ENCODE assay signal across 22 cellular contexts in genomic region chr16:50438041-50438437, GRCh38.
DNase-seq lines count a peak whose midpoint lies in the region; ATAC-seq, FAIRE-seq and TF ChIP-seq lines count a peak whose summit lies in the region.
"Had no signal": no experiment of that assay in that cellular context is flagged by ENCODE, and none has a peak within 500 bp of the region (broad histone marks: within the 10 kb centered on the region; RNA-seq: fewer than 3 reads in every experiment).

No MANE protein-coding gene starts in this region.

- FAIRE-seq in HepG2 (lab: Jason Lieb, UNC), result peak; percentile 65
- FAIRE-seq: G401.6 had no signal

- H2AFZ ChIP-seq in HepG2 (ENCODE audit: low read length) (no peak overlapping the region), parathyroid adenoma (peak overlapping the region; percentile 73)
- H2AFZ ChIP-seq: PC-9 had no signal

- H3K27ac ChIP-seq in HepG2 (ENCODE audit: extremely low read length, insufficient read depth, low read length) (no peak overlapping the region), right lobe of liver (no peak overlapping the region), esophagus muscularis mucosa (replicated peaks in 1 of 4) (no peak overlapping the region), parathyroid adenoma (no peak overlapping the region)
- H3K27ac ChIP-seq: BLaER1 treated with 17β-estradiol and CSF1 and Interleukin-3, amounts not matched to agents 10 nM and 100 nM; KMS-11; PC-9; RWPE1; SJCRH30 had no signal

- POLR2A ChIA-PET in HepG2 (lab: Yijun Ruan, JAX), result interaction anchor here (0.9 to 1.0 kb wide), 2 partner anchors 19 to 66 kb away, joined by 3 to 4 read pairs; no protein-coding TSS in a partner anchor

- intact Hi-C loops in HepG2 (cut with micrococcal nuclease; ENCODE audit: unreplicated experiment) (loop anchor here (5.0 kb wide), 2 partner anchors 36 to 66 kb away; no protein-coding TSS in a partner anchor), right lobe of liver (cut with DNase I) (no loop called here), esophagus muscularis mucosa (cut with DNase I) (no loop called here)

- CTCF ChIA-PET in HepG2 (lab: Yijun Ruan, JAX; ENCODE audit: low intra/inter-chr PET ratio, low total read pairs), result no interaction called here

- TF ChIP-seq EP300 in HepG2 (IDR thresholded peaks at IDR 0.05; ENCODE audit: low read depth in 2 of 2, low read length in 2 of 2), result peak in 1 of 2 experiments; percentile 63; a peak in 1 of 4 replicates
- TF ChIP-seq EP300 in HepG2 (CRISPR knock-in tag; IDR thresholded peaks at IDR 0.05; ENCODE audit: borderline replicate concordance), result no peak
- TF ChIP-seq EP300 in esophagus muscularis mucosa (IDR thresholded peaks at IDR 0.05), result no peak

- TF ChIP-seq CTCF in HepG2 (CRISPR knock-in tag; IDR thresholded peaks at IDR 0.05) (no peak), right lobe of liver (IDR thresholded peaks at IDR 0.05) (no peak), esophagus muscularis mucosa (IDR thresholded peaks at IDR 0.05) (no peak), parathyroid adenoma (IDR thresholded peaks at IDR 0.05) (no peak)

- H3K79me2 ChIP-seq in HepG2 (ENCODE audit: insufficient read depth, low read length) (no peaks in the 10 kb centered on the region), parathyroid adenoma (no peaks in the 10 kb centered on the region)

- TF ChIP-seq RAD21 in HepG2 (CRISPR knock-in tag; IDR thresholded peaks at IDR 0.05), result no peak

- in situ Hi-C loops in HepG2 (cut with HindIII; ENCODE audit: extremely low pct_ligation_motif_present, low pct_unique_long_range_greater_than_20kb), result no loop called here

- peaks cover 23% of the 10 kb centered on the region for H3K9me3 ChIP-seq in HepG2 (ENCODE audit: low read length)
- peaks cover 0 to 5% (median 0%) of the 10 kb centered on the region in 4 donors for H3K9me3 ChIP-seq in right lobe of liver
- H3K9me3 ChIP-seq in esophagus muscularis mucosa, result peaks cover 0 to 33% (median 18%) of the 10 kb centered on the region in 4 donors
- no peaks in the 10 kb centered on the region for H3K9me3 ChIP-seq in parathyroid adenoma (ENCODE audit: control insufficient read depth, low read length)

- WGBS in HepG2 (ENCODE audit: low lambda C conversion rate), result 0% methylated on average over 7 of the region's 8 CpGs
- WGBS in right lobe of liver (ENCODE audit: insufficient coverage, low coverage, low lambda C conversion rate, missing lambda C conversion rate), result 63% methylated on average over 3 of the region's 8 CpGs
- 94% methylated on average over 7 of the region's 8 CpGs for WGBS in esophagus muscularis mucosa

- ATAC-seq in HepG2 (peak; percentile 83), right lobe of liver (no peak)

- H3K4me3 ChIP-seq in HepG2 (replicated peaks in 1 of 3; ENCODE audit: insufficient read depth in 1 of 3, low read depth in 2 of 3, low read length in 3 of 3) (peak overlapping the region in 2 of 3 experiments; percentile 2 to 51; a peak in 1 of 6 replicates), right lobe of liver (no peak overlapping the region), esophagus muscularis mucosa (no peak overlapping the region), parathyroid adenoma (ENCODE audit: low read depth, low read length) (no peak overlapping the region)
- H3K4me3 ChIP-seq: BLaER1 treated with 17β-estradiol and CSF1 and Interleukin-3, amounts not matched to agents 10 nM and 100 nM; PC-9; SJCRH30 had no signal

- H4K20me1 ChIP-seq in HepG2 (ENCODE audit: insufficient read depth, low read length), result no peaks in the 10 kb centered on the region
- H4K20me1 ChIP-seq: BLaER1 treated with 17β-estradiol and CSF1 and Interleukin-3, amounts not matched to agents 10 nM and 100 nM had no signal

- TF ChIP-seq POLR2A in HepG2 (IDR thresholded peaks at IDR 0.05; ENCODE audit: insufficient read depth in 1 of 2, low read depth in 2 of 2, low read length in 2 of 2) (no peak), right lobe of liver (IDR thresholded peaks at IDR 0.05) (no peak), esophagus muscularis mucosa (IDR thresholded peaks at IDR 0.05; ENCODE audit: low read depth) (no peak), erythroblast (IDR thresholded peaks at IDR 0.05; ENCODE audit: low read length) (no peak)

- peaks cover 43% of the 10 kb centered on the region for H3K4me1 ChIP-seq in HepG2 (ENCODE audit: insufficient read depth, low read length)
- no peaks in the 10 kb centered on the region for H3K4me1 ChIP-seq in right lobe of liver
- H3K4me1 ChIP-seq in esophagus muscularis mucosa, result no peaks in the 10 kb centered on the region
- H3K4me1 ChIP-seq in parathyroid adenoma, result peaks cover 7% of the 10 kb centered on the region
- H3K4me1 ChIP-seq: BLaER1 treated with 17β-estradiol and CSF1 and Interleukin-3, amounts not matched to agents 10 nM and 100 nM; SJCRH30 had no signal

- H3K9ac ChIP-seq in HepG2 (ENCODE audit: insufficient read depth, low read depth, low read length) (no peak overlapping the region), parathyroid adenoma (no peak overlapping the region)
- H3K9ac ChIP-seq: BLaER1 treated with 17β-estradiol and CSF1 and Interleukin-3, amounts not matched to agents 10 nM and 100 nM; KMS-11 had no signal

- H3K36me3 ChIP-seq in HepG2 (replicated peaks in 1 of 2; ENCODE audit: control insufficient read depth in 1 of 2, insufficient read depth in 2 of 2, low read length in 2 of 2), result no peaks in the 10 kb centered on the region
- no peaks in the 10 kb centered on the region for H3K36me3 ChIP-seq in right lobe of liver
- no peaks in the 10 kb centered on the region for H3K36me3 ChIP-seq in esophagus muscularis mucosa
- no peaks in the 10 kb centered on the region for H3K36me3 ChIP-seq in parathyroid adenoma (ENCODE audit: control insufficient read depth, insufficient read depth, low read length)
- H3K36me3 ChIP-seq: SJCRH30 had no signal

- DNase-seq in HepG2 (ENCODE audit: low spot score), result peak; percentile 80
- no peak for DNase-seq in right lobe of liver
- DNase-seq in esophagus muscularis mucosa (ENCODE audit: extremely low spot score), result peak; percentile 79
- no peak for DNase-seq in HuH-7.5 (ENCODE audit: low spot score)
- no peak for DNase-seq in erythroblast (lab: John Stamatoyannopoulos, UW)
- DNase-seq in middle frontal gyrus (ENCODE audit: extremely low spot score, low spot score), result no peak
- no peak for DNase-seq in COLO829 (ENCODE audit: low spot score)
- DNase-seq: CD8-positive, alpha-beta memory T cell; DMS79 treated with DMSO at 0.1 percent for 48 hours; H9; NCI-H1417 treated with DMSO at 0.1 percent for 48 hours; NCI-H187 treated with DMSO at 0.1 percent for 48 hours; NCI-H2227 treated with DMSO at 0.1 percent for 48 hours; NCI-H524; NCI-H82; PC-9; SJCRH30 had no signal

- H3K27me3 ChIP-seq in HepG2 (ENCODE audit: control insufficient read depth in 1 of 2, insufficient read depth in 2 of 2, low read length in 2 of 2), result peaks cover 4 to 21% of the 10 kb centered on the region in 2 experiments; a peak in 3 of 5 replicates
- H3K27me3 ChIP-seq in right lobe of liver, result no peaks in the 10 kb centered on the region
- H3K27me3 ChIP-seq in esophagus muscularis mucosa, result peaks cover 0 to 3% (median 0%) of the 10 kb centered on the region in 4 donors
- no peaks in the 10 kb centered on the region for H3K27me3 ChIP-seq in parathyroid adenoma (ENCODE audit: control insufficient read depth, insufficient read depth, low read length)
- H3K27me3 ChIP-seq: BLaER1 treated with 17β-estradiol and CSF1 and Interleukin-3, amounts not matched to agents 10 nM and 100 nM; SJCRH30 had no signal

- no TSS peak for BruUV-seq in HepG2 (replicated peaks; lab: Mats Ljungman, UMichigan)

- peak overlapping the region; percentile 74 for H3K4me2 ChIP-seq in HepG2 (ENCODE audit: low read depth, low read length)
- no peak overlapping the region for H3K4me2 ChIP-seq in parathyroid adenoma (ENCODE audit: low read length)
- H3K4me2 ChIP-seq: BLaER1 treated with 17β-estradiol and CSF1 and Interleukin-3, amounts not matched to agents 10 nM and 100 nM; KMS-11; PC-9 had no signal

TF ChIP-seq in HepG2, 621 proteins besides CTCF, POLR2A, EP300 and RAD21 (continues in another document):
- 0 out of 2 replicates have a peak, but pooled peaks have one; percentile 40 for TF ChIP-seq ZNF691 (CRISPR knock-in tag; IDR thresholded peaks at IDR 0.05; ENCODE audit: borderline replicate concordance, low read depth)
- peak; percentile 80 for TF ChIP-seq TBX2 (CRISPR knock-in tag; IDR thresholded peaks at IDR 0.05; ENCODE audit: borderline replicate concordance)
- TF ChIP-seq ZMYM3 (CRISPR knock-in tag; IDR thresholded peaks at IDR 0.05), result no peak
- no peak for TF ChIP-seq KDM1A (CRISPR knock-in tag; IDR thresholded peaks at IDR 0.05)
- TF ChIP-seq BRF2 (CRISPR knock-in tag; IDR thresholded peaks at IDR 0.05), result no peak
- TF ChIP-seq ARID3A (IDR thresholded peaks at IDR 0.05; ENCODE audit: low read depth, low read length), result 0 out of 2 replicates have a peak, but pooled peaks have one; percentile 19
- no peak for TF ChIP-seq ZSCAN21 (CRISPR knock-in tag; IDR thresholded peaks at IDR 0.05; ENCODE audit: borderline replicate concordance)

Comparison
In these comparisons a context has a peak if more than half of its experiments do, and no peak if none do; other contexts are left out.
1. DNase-seq: peak in HepG2 (single experiment) and esophagus muscularis mucosa (single experiment); none in right lobe of liver (0 of 3), HuH-7.5 (single experiment), erythroblast (0 of 2), middle frontal gyrus (single experiment) and COLO829 (single experiment).
2. H3K4me3 ChIP-seq: peak in HepG2 (2 of 3); none in right lobe of liver (0 of 3), esophagus muscularis mucosa (0 of 4) and parathyroid adenoma (single experiment).